In genomic region chr1:147614966-147615365, GRCh38 we compare ENCODE assay signal across 3 cellular contexts.
A peak's percentile ranks its signal among the peaks of the same experiment; 100 is the strongest.
TF ChIP-seq lines count a peak whose summit lies in the region.
"Not testable (repeated sequence)": the region's sequence is repeated elsewhere in the genome, so short reads cannot be mapped to it uniquely, and the experiment has no call there.

No MANE protein-coding gene starts in this region.

TF ChIP-seq in IMR-90, 13 proteins besides CTCF, POLR2A, EP300 and RAD21:
- TF ChIP-seq CEBPB (IDR thresholded peaks at IDR 0.05; ENCODE audit: low read depth, low read length), result peak; percentile 68
TF ChIP-seq in IMR-90: peak in this region for 1; not testable (repeated sequence) for 12.

TF ChIP-seq in K562, 482 proteins besides CTCF, POLR2A, EP300 and RAD21:
- TF ChIP-seq CEBPB (tag; IDR thresholded peaks at IDR 0.05) (peak; percentile 76), CEBPG (tag; conservative IDR thresholded peaks at IDR 0.05 in 1 of 2, IDR thresholded peaks at IDR 0.05 in 1 of 2) (peak in 1 of 2 experiments; percentile 86; a peak in 2 of 4 replicates)
- not testable (repeated sequence) for TF ChIP-seq CEBPG (CRISPR knock-in tag; IDR thresholded peaks at IDR 0.05)
TF ChIP-seq in K562: peak in this region for 2; not testable (repeated sequence) for 480.

TF ChIP-seq in HepG2, 621 proteins besides CTCF, POLR2A, EP300 and RAD21:
- TF ChIP-seq CEBPB (IDR thresholded peaks at IDR 0.05; ENCODE audit: borderline replicate concordance, low read depth, low read length), result peak; percentile 58; the same call in 1 of the 2 replicates
TF ChIP-seq in HepG2: peak in this region for 1; not testable (repeated sequence) for 620.
